13 cellular contexts compared by ENCODE assay signal in the genomic region with DNA sequence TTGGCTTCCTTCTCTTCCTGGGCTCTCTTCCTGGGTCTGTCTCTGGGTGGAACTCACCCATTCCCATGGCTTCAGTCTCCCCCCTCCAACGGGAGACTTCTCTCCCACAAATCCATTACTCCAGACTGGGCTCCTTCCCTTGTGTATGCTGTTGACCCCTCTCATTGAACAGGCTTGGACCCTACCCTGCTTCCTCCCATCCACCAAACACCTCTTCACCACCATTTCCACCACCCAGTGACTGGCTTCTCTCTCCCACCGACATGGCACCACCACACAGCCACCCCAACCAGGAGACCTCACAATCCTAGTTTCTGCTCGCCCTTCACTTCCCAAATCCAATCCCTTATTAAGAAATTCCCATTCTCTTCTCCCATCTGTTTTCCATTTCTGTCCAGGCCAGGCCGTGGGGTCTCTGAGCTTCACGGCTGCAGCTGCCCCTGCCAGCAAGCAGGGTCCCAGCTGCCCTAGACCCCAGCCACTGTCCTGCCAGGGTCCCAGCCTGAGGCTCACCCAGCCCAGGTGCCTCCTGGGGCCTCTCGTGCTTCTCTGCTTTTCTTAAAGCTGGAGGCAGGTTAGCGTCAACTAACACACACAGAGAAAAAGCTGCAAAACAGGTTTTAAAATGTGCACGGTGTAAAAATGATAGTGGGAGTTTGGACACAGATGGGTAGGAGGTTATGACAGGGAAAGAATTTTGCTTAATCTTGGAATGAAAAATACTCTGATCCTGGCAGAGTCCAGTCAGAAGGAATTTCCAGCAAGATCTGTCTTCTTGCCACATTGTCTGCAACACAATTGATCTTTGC.
A peak's percentile ranks its signal among the peaks of the same experiment; 100 is the strongest.
DNase-seq lines count a peak whose midpoint lies in the region; FAIRE-seq and TF ChIP-seq lines count a peak whose summit lies in the region.
"Had no signal": no experiment of that assay in that cellular context is flagged by ENCODE, and none has a peak within 500 bp of the region (broad histone marks: within the 10 kb centered on the region; RNA-seq: fewer than 3 reads in every experiment).

No MANE protein-coding gene starts in this region.

- peaks cover 17% of the 10 kb centered on the region for H3K4me1 ChIP-seq in suprapubic skin

- no peak for FAIRE-seq in GM12892 (lab: Jason Lieb, UNC)
- FAIRE-seq: A549, islet of Langerhans had no signal

- no peaks in the 10 kb centered on the region for H3K9me3 ChIP-seq in suprapubic skin
- H3K9me3 ChIP-seq: A549, tibial nerve had no signal

- DNase-seq in NCI-H345 (lab: John Stamatoyannopoulos, UW): peak; percentile 42
- no peak for DNase-seq in NCI-H345 treated with DMSO at 0.1 percent for 48 hours (lab: John Stamatoyannopoulos, UW; ENCODE audit: unreplicated experiment)
- peak; percentile 8 for DNase-seq in iPS-NIHi7 (ENCODE audit: extremely low spot score)
- DNase-seq in suprapubic skin (ENCODE audit: low spot score in 2 of 2): peak; percentile 26
- DNase-seq in GM12892 (ENCODE audit: insufficient read length): no peak
- DNase-seq in SHP77 treated with DMSO at 0.1 percent for 48 hours (lab: John Stamatoyannopoulos, UW): no peak
- no peak for DNase-seq in stimulated activated CD4-positive, alpha-beta T cell treated with anti-CD3 and anti-CD28 coated beads, Interleukin-12 subunit alpha, Interleukin-12 subunit beta, amount 100 ng/mL, for 4 hours
- DNase-seq: COR-L47, cortex of kidney had no signal

- no peaks in the 10 kb centered on the region for H3K36me3 ChIP-seq in suprapubic skin
- H3K36me3 ChIP-seq: tibial nerve had no signal

- no peaks in the 10 kb centered on the region for H3K27me3 ChIP-seq in suprapubic skin
- H3K27me3 ChIP-seq: tibial nerve had no signal

- H3K27ac ChIP-seq in VCaP (peak overlapping the region; percentile 84), suprapubic skin (no peak overlapping the region)

- no peak overlapping the region for H3K4me3 ChIP-seq in suprapubic skin
- H3K4me3 ChIP-seq: A549, tibial nerve had no signal

- no peak for TF ChIP-seq POLR2A in suprapubic skin (IDR thresholded peaks at IDR 0.05)
- TF ChIP-seq POLR2A in GM12892 (IDR thresholded peaks at IDR 0.05; ENCODE audit: low read depth, low read length): no peak

- TF ChIP-seq EP300 in suprapubic skin (IDR thresholded peaks at IDR 0.05): no peak

- TF ChIP-seq CTCF in VCaP (conservative IDR thresholded peaks at IDR 0.05): no peak
- TF ChIP-seq CTCF in suprapubic skin (IDR thresholded peaks at IDR 0.05): no peak

- 51% methylated on average over 8 of the region's 8 CpGs for WGBS in suprapubic skin

Comparison
In these comparisons a context has a peak if more than half of its experiments do, and no peak if none do; other contexts are left out.
1. DNase-seq: peak in NCI-H345 (single experiment), iPS-NIHi7 (single experiment) and suprapubic skin (2 of 2); none in NCI-H345 treated with DMSO at 0.1 percent for 48 hours (single experiment), GM12892 (single experiment), SHP77 treated with DMSO at 0.1 percent for 48 hours (single experiment) and stimulated activated CD4-positive, alpha-beta T cell treated with anti-CD3 and anti-CD28 coated beads, Interleukin-12 subunit alpha, Interleukin-12 subunit beta, amount 100 ng/mL, for 4 hours (single experiment).